ENCODE assay signal across 11 cellular contexts in the genomic region with DNA sequence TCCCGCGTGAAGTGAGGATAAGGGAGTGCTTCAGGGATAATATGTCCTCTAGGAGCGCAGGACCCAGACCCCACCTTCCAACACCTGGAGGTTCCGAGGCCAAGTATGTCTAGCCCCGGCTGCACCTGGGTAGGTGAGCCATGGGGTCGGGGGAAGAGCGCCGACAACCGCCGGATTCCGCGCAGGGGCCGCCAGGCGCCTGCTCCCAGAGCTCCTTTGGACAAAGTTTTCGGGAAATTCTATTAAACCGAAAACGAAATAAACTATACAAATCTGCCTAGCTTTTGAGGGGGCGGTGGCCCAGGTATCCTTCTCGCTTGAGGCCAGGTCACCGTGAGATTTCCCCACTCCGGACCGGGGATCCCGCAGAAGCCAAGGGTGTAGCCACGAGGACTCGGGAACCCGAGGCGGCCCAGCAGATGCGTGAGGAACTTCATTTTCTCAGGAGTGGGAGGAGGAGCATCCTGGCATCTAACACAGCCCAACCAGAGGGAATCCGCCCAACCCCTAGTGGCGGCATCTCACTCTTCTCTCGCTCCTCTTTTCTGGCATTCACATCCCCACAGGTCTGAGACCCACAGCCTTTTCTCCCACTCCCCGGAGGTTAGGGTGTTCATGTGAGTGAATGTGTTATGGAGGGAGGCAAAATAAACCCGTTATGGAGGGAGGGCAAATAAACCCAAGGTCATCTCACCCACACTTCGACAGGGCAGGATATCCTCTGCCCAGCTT. TPM values are rescaled to one million over a fixed set of nuclear protein-coding genes. Genes with fewer than 3 reads are reported as not detected.
DNase-seq lines count a peak whose midpoint lies in the region; ATAC-seq and TF ChIP-seq lines count a peak whose summit lies in the region.
"Had no signal": no experiment of that assay in that cellular context is flagged by ENCODE, and none has a peak within 500 bp of the region (broad histone marks: within the 10 kb centered on the region; RNA-seq: fewer than 3 reads in every experiment).

No MANE protein-coding gene starts in this region.

- H3K9me3 Mint-ChIP-seq in H9 (peaks cover 4 to 16% of the 10 kb centered on the region in 2 experiments), glutamatergic neuron (ENCODE audit: unreplicated experiment) (peaks cover 16% of the 10 kb centered on the region)
- no peaks in the 10 kb centered on the region for H3K9me3 Mint-ChIP-seq in activated T-helper 17 cell treated with anti-CD3 and anti-CD28 coated beads, Interleukin-2, amount 50 U/mL, for 72 hours

- H3K4me3 Mint-ChIP-seq in H9 = peak overlapping the region in 1 of 2 experiments; percentile 67; a peak in 3 of 5 replicates
- peak overlapping the region; percentile 13 for H3K4me3 Mint-ChIP-seq in activated T-helper 17 cell treated with anti-CD3 and anti-CD28 coated beads, Interleukin-2, amount 50 U/mL, for 72 hours
- no peak overlapping the region for H3K4me3 Mint-ChIP-seq in glutamatergic neuron (ENCODE audit: unreplicated experiment)

- H3K18ac ChIP-seq in H9 (ENCODE audit: insufficient read length, low read depth, low read length) = no peak overlapping the region

- no CpG with 5 or more reads among the region's 34 CpGs for WGBS in H9 (ENCODE audit: extremely low coverage, insufficient read length, low lambda C conversion rate)

- H3K27me3 Mint-ChIP-seq in H9 (ENCODE audit: low read depth) (peaks cover 100% of the 10 kb centered on the region), glutamatergic neuron (ENCODE audit: unreplicated experiment) (peaks cover 46% of the 10 kb centered on the region)
- peaks cover 77% of the 10 kb centered on the region for H3K27me3 Mint-ChIP-seq in activated T-helper 17 cell treated with anti-CD3 and anti-CD28 coated beads, Interleukin-2, amount 50 U/mL, for 72 hours

- H3K4me2 ChIP-seq in BLaER1 (no peak overlapping the region), H9 (ENCODE audit: insufficient read depth, insufficient read length, low read length) (no peak overlapping the region)

- H3K27ac Mint-ChIP-seq in H9 (no peak overlapping the region), glutamatergic neuron (ENCODE audit: unreplicated experiment) (no peak overlapping the region)
- H3K27ac Mint-ChIP-seq in activated T-helper 17 cell treated with anti-CD3 and anti-CD28 coated beads, Interleukin-2, amount 50 U/mL, for 72 hours = no peak overlapping the region

- H3K27ac ChIP-seq in BLaER1 (no peak overlapping the region), H9 (ENCODE audit: insufficient read length, low read depth, low read length) (no peak overlapping the region)
- H3K27ac ChIP-seq: right lobe of liver had no signal

- H3K23ac ChIP-seq in H9 (ENCODE audit: insufficient read length, low read depth, low read length) = no peak overlapping the region

- no peak overlapping the region for H3K4ac ChIP-seq in H9 (ENCODE audit: low read depth, low read length)

- H2BK120ac ChIP-seq in H9 (ENCODE audit: low read depth, low read length, poor library complexity, severe bottlenecking) = no peak overlapping the region

- H2AFZ ChIP-seq in H9 (ENCODE audit: low read length) = no peak overlapping the region

- H3K36me3 ChIP-seq in BLaER1 = no peaks in the 10 kb centered on the region
- H3K36me3 ChIP-seq: right lobe of liver had no signal

- H3K27me3 ChIP-seq in BLaER1 (peaks cover 100% of the 10 kb centered on the region), H9 (ENCODE audit: insufficient read depth, low read length) (peaks cover 92% of the 10 kb centered on the region)

- TF ChIP-seq CTCF in H9 (conservative IDR thresholded peaks at IDR 0.05) (peak; percentile 44), glutamatergic neuron (IDR thresholded peaks at IDR 0.05; ENCODE audit: partially characterized antibody, unreplicated experiment) (no peak)

- H3K23me2 ChIP-seq in H9 (ENCODE audit: insufficient read length, low read depth, low read length, poor library complexity, severe bottlenecking) = peaks cover 13% of the 10 kb centered on the region

- H3K9ac ChIP-seq in BLaER1 (no peak overlapping the region), H9 (ENCODE audit: extremely low read depth, insufficient read length, low read length) (no peak overlapping the region)

- peaks cover 38 to 60% of the 10 kb centered on the region in 2 experiments for H3K4me1 Mint-ChIP-seq in H9
- H3K4me1 Mint-ChIP-seq in activated T-helper 17 cell treated with anti-CD3 and anti-CD28 coated beads, Interleukin-2, amount 50 U/mL, for 72 hours = peaks cover 22% of the 10 kb centered on the region
- H3K4me1 Mint-ChIP-seq in glutamatergic neuron (ENCODE audit: low read depth, unreplicated experiment) = peaks cover 20% of the 10 kb centered on the region

- no peak overlapping the region for H3T11ph ChIP-seq in H9 (ENCODE audit: low read length)

- no peak overlapping the region for H2BK20ac ChIP-seq in H9 (ENCODE audit: low read depth, low read length, poor library complexity, severe bottlenecking)

- no peak overlapping the region for H2AK5ac ChIP-seq in H9 (ENCODE audit: insufficient read length, low read length)

- H3K4me1 ChIP-seq in BLaER1 (no peaks in the 10 kb centered on the region), H9 (ENCODE audit: insufficient read depth, low read length) (no peaks in the 10 kb centered on the region)

- H3K56ac ChIP-seq in H9 (ENCODE audit: insufficient read length, low read depth, low read length) = no peak overlapping the region

- no peak overlapping the region for H4K8ac ChIP-seq in H9 (replicated peaks; ENCODE audit: insufficient read length, low read depth, low read length)

- H2BK15ac ChIP-seq in H9 (ENCODE audit: low read depth, low read length) = no peak overlapping the region

- H2BK5ac ChIP-seq in H9 (ENCODE audit: insufficient read length, low read length) = no peak overlapping the region

- H2BK12ac ChIP-seq in H9 (ENCODE audit: insufficient read length, low read depth, low read length) = no peak overlapping the region

- no peak overlapping the region for H4K5ac ChIP-seq in H9 (ENCODE audit: insufficient read length, low read depth, low read length)

- H4K91ac ChIP-seq in H9 (ENCODE audit: insufficient read length, low read depth, low read length) = no peak overlapping the region

- H3K4me3 ChIP-seq in BLaER1 = 0 out of 2 replicates have a peak overlapping the region, but pooled peaks have one; percentile 31
- H3K4me3 ChIP-seq: right lobe of liver had no signal

- H3K9me3 ChIP-seq in BLaER1 (peaks cover 78% of the 10 kb centered on the region), H9 (ENCODE audit: control insufficient read depth, low read depth, low read length) (no peaks in the 10 kb centered on the region)
- H3K9me3 ChIP-seq: right lobe of liver had no signal

- no peak overlapping the region for H3K14ac ChIP-seq in H9 (ENCODE audit: insufficient read depth, low read length)

- H3K36me3 Mint-ChIP-seq in H9 (ENCODE audit: insufficient read depth in 1 of 3, low read depth in 3 of 3) = peaks cover 0 to 4% (median 2%) of the 10 kb centered on the region in 3 experiments; a peak in 3 of 7 replicates
- peaks cover 20% of the 10 kb centered on the region for H3K36me3 Mint-ChIP-seq in activated T-helper 17 cell treated with anti-CD3 and anti-CD28 coated beads, Interleukin-2, amount 50 U/mL, for 72 hours (ENCODE audit: low read depth)
- peaks cover 7% of the 10 kb centered on the region for H3K36me3 Mint-ChIP-seq in glutamatergic neuron (ENCODE audit: unreplicated experiment)

- DNase-seq in H9 (peak; percentile 51), left kidney (ENCODE audit: low read depth, low spot score) (peak; percentile 70), glutamatergic neuron (no peak), hippocampal formation (lab: John Stamatoyannopoulos, UW) (no peak)
- no peak for DNase-seq in stimulated activated CD4-positive, alpha-beta T cell treated with anti-CD3 and anti-CD28 coated beads, Interleukin-1b, Interleukin-23, amount 100 ng/mL, for 48 hours
- DNase-seq: NCI-H774; right lobe of liver; stimulated activated naive CD4-positive, alpha-beta T cell had no signal

- H3K79me1 ChIP-seq in H9 (ENCODE audit: insufficient read depth, low read depth, low read length, poor library complexity, severe bottlenecking) = no peaks in the 10 kb centered on the region

- H4K20me1 ChIP-seq in BLaER1 (0 out of 2 replicates have a peak, but pooled peaks cover 9% of the 10 kb centered on the region), H9 (ENCODE audit: control insufficient read depth, insufficient read depth, insufficient read length) (no peaks in the 10 kb centered on the region)

- no peak for ATAC-seq in activated T-helper 17 cell treated with anti-CD3 and anti-CD28 coated beads, Interleukin-2, amount 50 U/mL, for 72 hours (replicated peaks)
- no peak for ATAC-seq in GM18909 (IDR thresholded peaks at IDR 0.05; ENCODE audit: poor library complexity, unreplicated experiment)

- no peaks in the 10 kb centered on the region for H3K79me2 ChIP-seq in H9 (ENCODE audit: insufficient read depth, low read length)

RNA-seq across cellular contexts. Expression of a gene that starts 2.3 kb away (rescaled TPM):
- total RNA-seq in H9 (2021) (0.07 and 0.11 TPM in 2 replicates), glutamatergic neuron (ENCODE audit: unreplicated experiment) (0.42 TPM)
- total RNA-seq in activated T-helper 17 cell treated with anti-CD3 and anti-CD28 coated beads, Interleukin-2, amount 50 U/mL, for 72 hours = not detected
- total RNA-seq: right lobe of liver had no signal

Comparison
In these comparisons a context has a peak if more than half of its experiments do, and no peak if none do; other contexts are left out.
1. DNase-seq: peak in H9 (single experiment) and left kidney (single experiment); none in glutamatergic neuron (single experiment), hippocampal formation (0 of 2) and stimulated activated CD4-positive, alpha-beta T cell treated with anti-CD3 and anti-CD28 coated beads, Interleukin-1b, Interleukin-23, amount 100 ng/mL, for 48 hours (single experiment).